ENCODE assay signal across 9 cellular contexts in the genomic region with DNA sequence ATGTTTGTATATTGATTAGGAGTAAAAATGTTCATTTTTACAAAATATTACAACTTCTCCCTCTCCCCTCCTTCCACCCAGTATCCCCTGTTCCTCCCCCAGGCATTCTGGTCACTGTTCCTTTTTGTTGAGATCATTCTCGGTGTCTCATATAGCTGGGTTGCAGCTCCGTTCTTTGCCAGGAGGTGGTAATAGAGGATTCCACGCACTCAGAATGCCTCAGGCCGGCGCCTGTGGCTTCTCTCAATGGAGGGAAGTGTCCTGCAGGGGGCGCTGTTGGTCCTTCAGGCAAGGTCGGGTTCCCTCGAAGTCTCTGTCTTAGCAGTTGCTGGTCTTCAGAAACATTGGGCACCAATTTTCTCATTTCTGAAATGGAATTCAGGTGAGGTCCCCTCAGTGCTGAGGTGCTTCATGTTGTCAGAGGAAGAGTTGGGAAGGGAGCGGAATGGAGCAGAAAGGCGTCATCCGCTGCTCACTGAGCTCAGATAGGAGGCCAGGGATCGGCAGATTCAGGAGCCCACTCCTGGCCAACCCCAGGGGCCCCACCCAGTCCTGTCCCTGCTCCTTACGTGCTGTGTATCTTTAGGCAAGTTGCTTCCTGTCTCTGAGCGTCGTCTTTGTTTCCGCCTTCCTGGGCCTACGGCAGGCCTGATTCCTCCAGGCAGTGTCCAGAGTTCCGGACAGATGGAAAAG. TPM values are rescaled to one million over a fixed set of nuclear protein-coding genes. Genes with fewer than 3 reads are reported as not detected.
DNase-seq lines count a peak whose midpoint lies in the region; ATAC-seq and TF ChIP-seq lines count a peak whose summit lies in the region.
"Had no signal": no experiment of that assay in that cellular context is flagged by ENCODE, and none has a peak within 500 bp of the region (broad histone marks: within the 10 kb centered on the region; RNA-seq: fewer than 3 reads in every experiment).

No MANE protein-coding gene starts in this region.

- intact Hi-C loops in mucosa of descending colon (cut with DNase I, micrococcal nuclease) = no loop called here

- no peaks in the 10 kb centered on the region for H3K9me3 ChIP-seq in SJCRH30 (replicated peaks)
- no peaks in the 10 kb centered on the region for H3K9me3 ChIP-seq in mucosa of descending colon

- H3K36me3 ChIP-seq in SJCRH30 (peaks cover 22% of the 10 kb centered on the region), brain microvascular endothelial cell (replicated peaks) (peaks cover 8% of the 10 kb centered on the region), mucosa of descending colon (ENCODE audit: low read depth) (no peaks in the 10 kb centered on the region)

- peak; percentile 31 for ATAC-seq in mucosa of descending colon
- no peak for ATAC-seq in GM21515 (IDR thresholded peaks at IDR 0.05; ENCODE audit: unreplicated experiment)
- ATAC-seq in HG03097 (IDR thresholded peaks at IDR 0.05; ENCODE audit: low FRiP score, unreplicated experiment) = no peak

- H3K4me3 ChIP-seq in SJCRH30 (no peak overlapping the region), brain microvascular endothelial cell (ENCODE audit: low read depth, low read length) (no peak overlapping the region), mucosa of descending colon (no peak overlapping the region)

- TF ChIP-seq CTCF in brain microvascular endothelial cell (IDR thresholded peaks at IDR 0.05; ENCODE audit: low read depth, low read length, missing control alignments) (peak; percentile 71), mucosa of descending colon (IDR thresholded peaks at IDR 0.05) (no peak)

- no peak overlapping the region for H3K27ac ChIP-seq in SJCRH30
- H3K27ac ChIP-seq in brain microvascular endothelial cell = no peak overlapping the region

- DNase-seq in activated effector memory CD4-positive, alpha-beta T cell treated with anti-CD3 and anti-CD28 coated beads, Interleukin-2, amount 50 U/mL, for 16 hours = peak; percentile 81
- no peak for DNase-seq in activated effector memory CD4-positive, alpha-beta T cell treated with Interleukin-2 at 50 U/mL for 16 hours
- DNase-seq in SJCRH30 (peak; percentile 81 to 82), brain microvascular endothelial cell (peak; percentile 59), mucosa of descending colon (peak in 1 of 3 donors; percentile 36), DMS153 treated with DMSO at 0.1 percent for 48 hours (lab: John Stamatoyannopoulos, UW; ENCODE audit: unreplicated experiment) (no peak)

- H3K4me1 ChIP-seq in SJCRH30 = peaks cover 25% of the 10 kb centered on the region
- H3K4me1 ChIP-seq in mucosa of descending colon (ENCODE audit: low read depth) = no peaks in the 10 kb centered on the region

- in situ Hi-C loops in brain microvascular endothelial cell (cut with HindIII; ENCODE audit: low pct_ligation_motif_present, low sequenced_read_pairs) = no loop called here

- H3K27me3 ChIP-seq in SJCRH30 (no peaks in the 10 kb centered on the region), brain microvascular endothelial cell (replicated peaks) (peaks cover 4% of the 10 kb centered on the region)

RNA-seq across cellular contexts. Expression of a gene that starts 10.3 kb away (rescaled TPM):
- 0.89 and 1.2 TPM in 2 replicates for total RNA-seq in SJCRH30 (2014; rRNA removed; shearing (Covaris generic))
- total RNA-seq in mucosa of descending colon = 1 to 10 TPM; 1.7 to 3.0 (median 2.6) TPM
- total RNA-seq: aorta had no signal

RNA-seq across cellular contexts. Expression of a gene that starts 10.7 kb away (rescaled TPM):
- 52.7 and 56.3 TPM in 2 replicates for total RNA-seq in SJCRH30 (2014; rRNA removed; shearing (Covaris generic))
- 100 to 1,000 TPM in 2 of 3 donors, 10 to 100 TPM in 1; 79.6 to 121 (median 108) TPM for total RNA-seq in mucosa of descending colon

RNA-seq across cellular contexts. Expression of a gene that starts 24.0 kb away (rescaled TPM):
- total RNA-seq in SJCRH30 (2014; rRNA removed; shearing (Covaris generic)) = 17.7 and 23.8 TPM in 2 replicates
- 10 to 100 TPM; 33.4 to 41.2 (median 37.2) TPM for total RNA-seq in mucosa of descending colon

RNA-seq across cellular contexts. Expression of a gene that starts 26.7 kb away (rescaled TPM):
- total RNA-seq in SJCRH30 (2014; rRNA removed; shearing (Covaris generic)) = not detected in 2 replicates
- total RNA-seq in mucosa of descending colon = not detected
- total RNA-seq: aorta had no signal

RNA-seq across cellular contexts. Expression of a gene that starts 54.3 kb away (rescaled TPM):
- total RNA-seq in SJCRH30 (2014; rRNA removed; shearing (Covaris generic)) = 13.8 and 14.7 TPM in 2 replicates
- under 1 TPM in 2 of 3 donors, not detected in 1; 0.10 to 0.14 TPM for total RNA-seq in mucosa of descending colon
- total RNA-seq: aorta had no signal

Comparison
In these comparisons a context has a peak if more than half of its experiments do, and no peak if none do; other contexts are left out.
1. DNase-seq: peak in activated effector memory CD4-positive, alpha-beta T cell treated with anti-CD3 and anti-CD28 coated beads, Interleukin-2, amount 50 U/mL, for 16 hours (single experiment), SJCRH30 (2 of 2) and brain microvascular endothelial cell (single experiment); none in activated effector memory CD4-positive, alpha-beta T cell treated with Interleukin-2 at 50 U/mL for 16 hours (single experiment) and DMS153 treated with DMSO at 0.1 percent for 48 hours (single experiment).